ENCODE assay signal across 8 cellular contexts in the genomic region with DNA sequence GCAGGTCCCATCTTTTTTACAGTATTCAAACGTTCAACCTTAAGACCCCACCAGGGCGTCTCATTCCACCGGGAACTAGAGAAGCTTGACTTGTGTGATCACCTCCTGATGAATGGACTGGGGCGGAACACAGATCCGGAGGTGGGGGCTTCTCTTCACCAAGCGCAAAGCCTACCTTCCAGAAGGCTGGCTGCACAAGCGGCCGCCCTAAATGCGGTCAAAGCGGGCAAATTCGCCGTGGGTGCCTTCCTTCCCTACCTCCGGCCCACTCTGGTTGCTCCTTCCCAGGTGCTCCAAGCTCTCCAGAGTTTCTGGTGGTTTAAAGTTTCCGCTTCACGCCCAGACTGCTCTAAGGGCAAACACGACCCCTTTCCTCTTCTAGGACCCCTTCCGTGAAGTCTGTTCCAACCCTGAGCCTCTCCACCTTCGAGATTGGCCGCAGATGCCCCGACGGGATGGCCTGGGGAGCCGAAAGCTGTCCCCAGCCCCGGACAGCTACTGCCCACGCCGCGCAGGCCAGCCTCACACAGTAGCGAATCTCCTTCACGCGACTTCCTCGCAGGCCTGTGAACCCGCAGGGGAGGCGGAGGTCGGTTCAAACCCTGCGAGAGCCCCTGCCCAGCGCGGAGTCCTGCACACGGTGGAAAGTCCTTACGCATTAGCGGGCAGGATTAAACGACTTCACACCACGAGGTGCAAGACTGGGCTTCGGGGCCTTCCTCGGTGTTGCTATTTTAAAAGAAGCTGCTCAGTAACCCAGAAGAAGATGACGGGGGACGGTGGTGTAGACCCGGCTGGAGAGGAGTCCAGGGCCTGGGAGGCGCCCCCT. TPM values are rescaled to one million over a fixed set of nuclear protein-coding genes. Genes with fewer than 3 reads are reported as not detected.
A peak's percentile ranks its signal among the peaks of the same experiment; 100 is the strongest.
DNase-seq lines count a peak whose midpoint lies in the region; FAIRE-seq and TF ChIP-seq lines count a peak whose summit lies in the region.

No MANE protein-coding gene starts in this region.

- FAIRE-seq in RCC 7860 (lab: Jason Lieb, UNC), result no peak

- CTCF ChIA-PET in A673 (lab: Charles Lee), result no interaction called here

- intact Hi-C loops in A673 (cut with micrococcal nuclease; ENCODE audit: unreplicated experiment), result loop anchor here (5.0 kb wide), 1 partner anchor 45 kb away; no protein-coding TSS in a partner anchor

- peak overlapping the region; percentile 89 for H3K4me3 ChIP-seq in A673 (ENCODE audit: low read depth, low read length, poor library complexity, severe bottlenecking)
- peak overlapping the region; percentile 76 for H3K4me3 ChIP-seq in effector memory CD4-positive, alpha-beta T cell (ENCODE audit: insufficient read depth, low read depth, low read length, poor library complexity, severe bottlenecking)
- H3K4me3 ChIP-seq in muscle layer of duodenum (ENCODE audit: low read depth in 1 of 2, low read length in 2 of 2), result peak overlapping the region; percentile 64 to 88

- H3K9me3 ChIP-seq in A673 (ENCODE audit: low read depth, low read length, poor library complexity, severe bottlenecking) (no peaks in the 10 kb centered on the region), muscle layer of duodenum (ENCODE audit: control insufficient read depth in 1 of 2, low read length in 2 of 2) (no peaks in the 10 kb centered on the region)
- no peaks in the 10 kb centered on the region for H3K9me3 ChIP-seq in effector memory CD4-positive, alpha-beta T cell (ENCODE audit: control insufficient read depth, low read length)

- POLR2A ChIA-PET in A673 (lab: Charles Lee; ENCODE audit: low non-redundant PET), result interaction anchor here (0.6 kb wide), 2 partner anchors 196 to 407 kb away, joined by 4 to 7 read pairs; no protein-coding TSS in a partner anchor

- H3K27ac ChIP-seq in A673 (ENCODE audit: low read depth, low read length, poor library complexity, severe bottlenecking) (peak overlapping the region; percentile 95), muscle layer of duodenum (ENCODE audit: low read length) (peak overlapping the region; percentile 51)
- no peak overlapping the region for H3K27ac ChIP-seq in effector memory CD4-positive, alpha-beta T cell (ENCODE audit: insufficient read depth, low read length, poor library complexity, severe bottlenecking)

- H3K4me1 ChIP-seq in A673 (ENCODE audit: insufficient read depth, low read length, poor library complexity, severe bottlenecking), result peaks cover 65% of the 10 kb centered on the region
- peaks cover 12% of the 10 kb centered on the region for H3K4me1 ChIP-seq in effector memory CD4-positive, alpha-beta T cell (ENCODE audit: control insufficient read depth, insufficient read depth, low read length, poor library complexity, severe bottlenecking)
- peaks cover 0 to 25% of the 10 kb centered on the region in 2 donors for H3K4me1 ChIP-seq in muscle layer of duodenum (ENCODE audit: control insufficient read depth in 1 of 2, insufficient read depth in 2 of 2, low read length in 2 of 2)

- no TSS peak for BruUV-seq in A673 (replicated peaks; lab: Mats Ljungman, UMichigan)

- DNase-seq in A673 (ENCODE audit: low spot score) (no peak), T-helper 1 cell (peak in 3 of 5 donors; percentile 4 to 11 (median 5)), RCC 7860 (ENCODE audit: low spot score) (no peak), NCI-H1436 (lab: John Stamatoyannopoulos, UW) (no peak), NCI-H69 (lab: John Stamatoyannopoulos, UW) (no peak), DMS53 treated with DMSO at 0.1 percent for 48 hours (lab: John Stamatoyannopoulos, UW; ENCODE audit: unreplicated experiment) (no peak)
- no peak for DNase-seq in effector memory CD4-positive, alpha-beta T cell

- no peak for TF ChIP-seq CTCF in A673 (conservative IDR thresholded peaks at IDR 0.05; ENCODE audit: low read depth, low read length)

- no peaks in the 10 kb centered on the region for H3K27me3 ChIP-seq in A673 (replicated peaks; ENCODE audit: insufficient read depth, low read depth, low read length, poor library complexity)
- no peaks in the 10 kb centered on the region for H3K27me3 ChIP-seq in effector memory CD4-positive, alpha-beta T cell (replicated peaks; ENCODE audit: control insufficient read depth, insufficient read depth, low read length, poor library complexity, severe bottlenecking)
- H3K27me3 ChIP-seq in muscle layer of duodenum (ENCODE audit: low read depth, low read length), result peaks cover 5% of the 10 kb centered on the region

- H3K36me3 ChIP-seq in A673 (ENCODE audit: insufficient read depth, low read length, poor library complexity, severe bottlenecking) (no peaks in the 10 kb centered on the region), muscle layer of duodenum (ENCODE audit: control insufficient read depth in 1 of 2, insufficient read depth in 2 of 2, low read length in 2 of 2) (no peaks in the 10 kb centered on the region)
- H3K36me3 ChIP-seq in effector memory CD4-positive, alpha-beta T cell (ENCODE audit: control insufficient read depth, insufficient read depth, low read length), result no peaks in the 10 kb centered on the region

RNA-seq across cellular contexts. Expression of a gene that starts 1.6 kb away (rescaled TPM):
- 82.8 and 86.5 TPM in 2 replicates for total RNA-seq in A673 (2021)

Comparison
In these comparisons a context has a peak if more than half of its experiments do, and no peak if none do; other contexts are left out.
1. DNase-seq: peak in T-helper 1 cell (3 of 5); none in A673 (single experiment), effector memory CD4-positive, alpha-beta T cell (0 of 3), RCC 7860 (single experiment), NCI-H1436 (single experiment), NCI-H69 (single experiment) and DMS53 treated with DMSO at 0.1 percent for 48 hours (single experiment).
2. Peak in every context shown above with its lines, with median percentiles within 50 percentile points of each other: H3K4me3 ChIP-seq.